11 cellular contexts compared by ENCODE assay signal in genomic region chr19:15251010-15251748, GRCh38. TPM values are rescaled to one million over a fixed set of nuclear protein-coding genes. Genes with fewer than 3 reads are reported as not detected.
A peak's percentile ranks its signal among the peaks of the same experiment; 100 is the strongest.
DNase-seq lines count a peak whose midpoint lies in the region; ATAC-seq and TF ChIP-seq lines count a peak whose summit lies in the region.
"Had no signal": no experiment of that assay in that cellular context is flagged by ENCODE, and none has a peak within 500 bp of the region (broad histone marks: within the 10 kb centered on the region; RNA-seq: fewer than 3 reads in every experiment).

No MANE protein-coding gene starts in this region.

- peaks cover 25% of the 10 kb centered on the region for H3K36me3 Mint-ChIP-seq in activated CD8-positive, alpha-beta memory T cell treated with anti-CD3 and anti-CD28 coated beads, Interleukin-2, amount 10 ng/mL, durations not matched to agents 7 days and 5 days
- peaks cover 55% of the 10 kb centered on the region for H3K36me3 Mint-ChIP-seq in nephron progenitor cell (ENCODE audit: low read depth)

- no peak overlapping the region for H3K4me3 ChIP-seq in esophagus (ENCODE audit: low read depth in 1 of 2, low read length in 2 of 2)
- peak overlapping the region in 1 of 2 donors; percentile 21 for H3K4me3 ChIP-seq in uterus
- H3K4me3 ChIP-seq in effector memory CD4-positive, alpha-beta T cell (ENCODE audit: insufficient read depth, low read depth, low read length, poor library complexity, severe bottlenecking) = no peak overlapping the region

- intact Hi-C loops in uterus (cut with DNase I; ENCODE audit: low total_unique reads) (loop anchor here (10.0 kb wide), 1 partner anchor 56 kb away; no protein-coding TSS in a partner anchor), left colon (cut with DNase I, micrococcal nuclease) (no loop called here)

- H3K4me1 ChIP-seq in esophagus (ENCODE audit: control insufficient read depth in 2 of 2, insufficient read depth in 2 of 2, low read length in 1 of 2) (peaks cover 9 to 38% of the 10 kb centered on the region in 2 donors), uterus (peaks cover 36 to 64% of the 10 kb centered on the region in 2 donors)
- no peaks in the 10 kb centered on the region for H3K4me1 ChIP-seq in effector memory CD4-positive, alpha-beta T cell (ENCODE audit: control insufficient read depth, insufficient read depth, low read length, poor library complexity, severe bottlenecking)

- H3K36me3 ChIP-seq in esophagus (ENCODE audit: control insufficient read depth in 2 of 2, insufficient read depth in 2 of 2, low read length in 1 of 2) = peaks cover 30 to 61% of the 10 kb centered on the region in 2 donors
- H3K36me3 ChIP-seq in uterus = no peaks in the 10 kb centered on the region
- H3K36me3 ChIP-seq in effector memory CD4-positive, alpha-beta T cell (ENCODE audit: control insufficient read depth, insufficient read depth, low read length) = peaks cover 96% of the 10 kb centered on the region

- H3K4me1 Mint-ChIP-seq in activated CD8-positive, alpha-beta memory T cell treated with anti-CD3 and anti-CD28 coated beads, Interleukin-2, amount 10 ng/mL, durations not matched to agents 7 days and 5 days = no peaks in the 10 kb centered on the region
- peaks cover 78% of the 10 kb centered on the region for H3K4me1 Mint-ChIP-seq in nephron progenitor cell

- peak overlapping the region; percentile 32 for H3K27ac Mint-ChIP-seq in activated CD8-positive, alpha-beta memory T cell treated with anti-CD3 and anti-CD28 coated beads, Interleukin-2, amount 10 ng/mL, durations not matched to agents 7 days and 5 days
- H3K27ac Mint-ChIP-seq in nephron progenitor cell = peak overlapping the region; percentile 100
- H3K27ac Mint-ChIP-seq: stimulated activated memory B cell treated with anti-CD40 and anti-IgM and Interleukin-4, amounts not matched to agents 10 μg/mL and 1 μg/mL and 100 μg/mL, for 72 hours had no signal

- H3K9me3 ChIP-seq in esophagus (ENCODE audit: control insufficient read depth in 2 of 2, insufficient read depth in 1 of 2, low read depth in 1 of 2, low read length in 1 of 2) (no peaks in the 10 kb centered on the region), uterus (no peaks in the 10 kb centered on the region)
- no peaks in the 10 kb centered on the region for H3K9me3 ChIP-seq in effector memory CD4-positive, alpha-beta T cell (ENCODE audit: control insufficient read depth, low read length)

- TF ChIP-seq CTCF in nephron progenitor cell (IDR thresholded peaks at IDR 0.05) (no peak), uterus (IDR thresholded peaks at IDR 0.05) (no peak)

- TF ChIP-seq POLR2A in uterus (IDR thresholded peaks at IDR 0.05) = no peak

- H3K27me3 Mint-ChIP-seq in activated CD8-positive, alpha-beta memory T cell treated with anti-CD3 and anti-CD28 coated beads, Interleukin-2, amount 10 ng/mL, durations not matched to agents 7 days and 5 days = no peaks in the 10 kb centered on the region
- H3K27me3 Mint-ChIP-seq in nephron progenitor cell (ENCODE audit: low read depth, poor library complexity) = no peaks in the 10 kb centered on the region
- H3K27me3 Mint-ChIP-seq: naive B cell; stimulated activated memory B cell treated with anti-CD40 and anti-IgM and Interleukin-4, amounts not matched to agents 10 μg/mL and 1 μg/mL and 100 μg/mL, for 72 hours had no signal

- CTCF ChIA-PET in activated CD8-positive, alpha-beta memory T cell treated with anti-CD3 and anti-CD28 coated beads, Interleukin-2, amount 10 ng/mL, durations not matched to agents 7 days and 5 days (lab: Charles Lee) = interaction anchor here (1.2 kb wide), 1 partner anchor 74 kb away, joined by 3 read pairs; no protein-coding TSS in a partner anchor

- no peak overlapping the region for H3K4me3 Mint-ChIP-seq in activated CD8-positive, alpha-beta memory T cell treated with anti-CD3 and anti-CD28 coated beads, Interleukin-2, amount 10 ng/mL, durations not matched to agents 7 days and 5 days
- H3K4me3 Mint-ChIP-seq in nephron progenitor cell = peak overlapping the region; percentile 32
- H3K4me3 Mint-ChIP-seq: naive B cell; stimulated activated memory B cell treated with anti-CD40 and anti-IgM and Interleukin-4, amounts not matched to agents 10 μg/mL and 1 μg/mL and 100 μg/mL, for 72 hours had no signal

- H3K27me3 ChIP-seq in esophagus (ENCODE audit: control insufficient read depth in 1 of 2, insufficient read depth in 2 of 2, low read length in 2 of 2) (no peaks in the 10 kb centered on the region), uterus (no peaks in the 10 kb centered on the region)
- no peaks in the 10 kb centered on the region for H3K27me3 ChIP-seq in effector memory CD4-positive, alpha-beta T cell (replicated peaks; ENCODE audit: control insufficient read depth, insufficient read depth, low read length, poor library complexity, severe bottlenecking)

- H3K9me3 Mint-ChIP-seq in activated CD8-positive, alpha-beta memory T cell treated with anti-CD3 and anti-CD28 coated beads, Interleukin-2, amount 10 ng/mL, durations not matched to agents 7 days and 5 days (ENCODE audit: low read depth) = no peaks in the 10 kb centered on the region
- no peaks in the 10 kb centered on the region for H3K9me3 Mint-ChIP-seq in nephron progenitor cell
- H3K9me3 Mint-ChIP-seq: naive B cell; stimulated activated memory B cell treated with anti-CD40 and anti-IgM and Interleukin-4, amounts not matched to agents 10 μg/mL and 1 μg/mL and 100 μg/mL, for 72 hours had no signal

- WGBS in esophagus, 2 donors = 46 to 60% methylated on average over 21 to 24 of the region's 24 CpGs

- H3K27ac ChIP-seq in esophagus (ENCODE audit: low read depth in 2 of 2, low read length in 1 of 2) (peak overlapping the region; percentile 83 to 90), uterus (peak overlapping the region; percentile 83 to 89)
- H3K27ac ChIP-seq in effector memory CD4-positive, alpha-beta T cell (ENCODE audit: insufficient read depth, low read length, poor library complexity, severe bottlenecking) = no peak overlapping the region
- H3K27ac ChIP-seq: 22Rv1 had no signal

- no peak for ATAC-seq in activated CD8-positive, alpha-beta memory T cell treated with anti-CD3 and anti-CD28 coated beads, Interleukin-2, amount 10 ng/mL, durations not matched to agents 7 days and 5 days
- ATAC-seq in left colon = no peak
- ATAC-seq: stimulated activated memory B cell treated with anti-CD40 and anti-IgM and Interleukin-4, amounts not matched to agents 10 μg/mL and 1 μg/mL and 100 μg/mL, for 72 hours had no signal

- DNase-seq in activated CD8-positive, alpha-beta memory T cell treated with anti-CD3 and anti-CD28 coated beads, Interleukin-2, amount 10 ng/mL, durations not matched to agents 7 days and 5 days = no peak
- no peak for DNase-seq in activated CD8-positive, alpha-beta memory T cell treated with anti-CD3 and anti-CD28 coated beads for 24 hours
- DNase-seq in nephron progenitor cell (no peak), uterus (peak; percentile 51 to 60), left colon (no peak), MV-4-11 (lab: John Stamatoyannopoulos, UW) (no peak)
- no peak for DNase-seq in effector memory CD4-positive, alpha-beta T cell
- DNase-seq: naive B cell had no signal

RNA-seq across cellular contexts. Expression of gene EPHX3, which starts 18.9 kb away (rescaled TPM):
- under 1 TPM in 1 of 2 experiments, not detected in 1; 0.19 TPM for total RNA-seq in activated CD8-positive, alpha-beta memory T cell treated with anti-CD3 and anti-CD28 coated beads, Interleukin-2, amount 10 ng/mL, durations not matched to agents 7 days and 5 days
- polyA plus RNA-seq in esophagus = 10 to 100 TPM; 30.4 to 69.8 TPM
- total RNA-seq in uterus (under 1 TPM in 2 of 4 donors, not detected in 2; 0.35 to 0.64 TPM), left colon (under 1 TPM; 0.39 to 0.58 TPM)

RNA-seq across cellular contexts. Expression of gene NOTCH3, which starts 50.4 kb away (rescaled TPM):
- total RNA-seq in activated CD8-positive, alpha-beta memory T cell treated with anti-CD3 and anti-CD28 coated beads, Interleukin-2, amount 10 ng/mL, durations not matched to agents 7 days and 5 days = not detected
- polyA plus RNA-seq in esophagus = 10 to 100 TPM; 34.7 to 46.2 TPM
- 100 to 1,000 TPM in 2 of 4 donors, 10 to 100 TPM in 1, 1 to 10 TPM in 1; 9.4 to 166 (median 96.9) TPM for total RNA-seq in uterus
- total RNA-seq in left colon = 10 to 100 TPM in 1 of 2 donors, 1 to 10 TPM in 1; 6.1 to 12.2 TPM

Comparison
In these comparisons a context has a peak if more than half of its experiments do, and no peak if none do; other contexts are left out.
1. DNase-seq: peak in uterus (2 of 2); none in activated CD8-positive, alpha-beta memory T cell treated with anti-CD3 and anti-CD28 coated beads, Interleukin-2, amount 10 ng/mL, durations not matched to agents 7 days and 5 days (single experiment), activated CD8-positive, alpha-beta memory T cell treated with anti-CD3 and anti-CD28 coated beads for 24 hours (single experiment), nephron progenitor cell (single experiment), left colon (0 of 2), MV-4-11 (single experiment) and effector memory CD4-positive, alpha-beta T cell (0 of 3).
2. RNA of gene NOTCH3, which starts 50.4 kb away (total RNA-seq): 9.4 to 166 TPM in uterus and 6.1 to 12.2 TPM in left colon; not detected in activated CD8-positive, alpha-beta memory T cell treated with anti-CD3 and anti-CD28 coated beads, Interleukin-2, amount 10 ng/mL, durations not matched to agents 7 days and 5 days; every median in the first group is over 4 times any median in the second.